In the genomic region with DNA sequence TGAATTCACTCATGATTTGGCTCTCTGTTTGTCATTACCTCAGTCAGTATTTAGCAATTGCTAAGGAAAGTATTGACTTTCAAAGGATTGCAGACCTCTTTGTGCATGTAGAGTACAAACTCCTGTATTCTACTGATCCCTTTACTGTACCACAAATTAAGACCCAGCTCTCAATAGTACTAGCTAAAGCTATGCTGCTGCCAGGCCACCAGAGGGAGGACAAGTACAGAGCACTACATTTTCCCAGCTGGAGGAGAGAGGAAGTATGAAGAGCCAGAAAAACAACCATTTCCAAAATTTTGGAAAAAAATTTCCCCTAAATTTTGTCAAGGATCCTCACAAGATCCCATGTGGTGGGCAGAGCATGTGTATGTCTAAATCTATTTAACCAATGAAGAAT, we compare ENCODE assay signal across 16 cellular contexts.
A peak's percentile ranks its signal among the peaks of the same experiment; 100 is the strongest.
DNase-seq lines count a peak whose midpoint lies in the region; ATAC-seq and TF ChIP-seq lines count a peak whose summit lies in the region.
"Had no signal": no experiment of that assay in that cellular context is flagged by ENCODE, and none has a peak within 500 bp of the region (broad histone marks: within the 10 kb centered on the region; RNA-seq: fewer than 3 reads in every experiment).

No MANE protein-coding gene starts in this region.

- DNase-seq in H9 (peak; percentile 34), NB4 (ENCODE audit: low read depth) (peak; percentile 1), chondrocyte (ENCODE audit: low spot score) (no peak), mesendoderm (peak; percentile 57), A172 (ENCODE audit: low spot score) (no peak), sciatic nerve (ENCODE audit: low spot score) (no peak), COLO668 (lab: John Stamatoyannopoulos, UW; ENCODE audit: unreplicated experiment) (no peak)
- DNase-seq: activated effector memory CD4-positive, alpha-beta T cell treated with anti-CD3 and anti-CD28 coated beads, Interleukin-2, amount 50 U/mL, for 16 hours; amniotic stem cell; DMS79 treated with DMSO at 0.1 percent for 48 hours; KG1; NCI-H446 had no signal

- H3K9ac ChIP-seq in H9 (ENCODE audit: extremely low read depth, insufficient read length, low read length) = no peak overlapping the region
- no peak overlapping the region for H3K9ac ChIP-seq in mesendoderm (ENCODE audit: low read length)
- H3K9ac ChIP-seq: parathyroid adenoma had no signal

- peaks cover 68 to 70% of the 10 kb centered on the region in 2 experiments for H3K9me3 Mint-ChIP-seq in H9
- peaks cover 39% of the 10 kb centered on the region for H3K9me3 Mint-ChIP-seq in chondrocyte (ENCODE audit: low read depth)

- H4K20me1 ChIP-seq in H9 (ENCODE audit: control insufficient read depth, insufficient read depth, insufficient read length) = no peaks in the 10 kb centered on the region

- H3K79me1 ChIP-seq in H9 (ENCODE audit: insufficient read depth, low read depth, low read length, poor library complexity, severe bottlenecking) = no peaks in the 10 kb centered on the region
- no peaks in the 10 kb centered on the region for H3K79me1 ChIP-seq in mesendoderm (ENCODE audit: low read length)

- H3K4me2 ChIP-seq in H9 (ENCODE audit: insufficient read depth, insufficient read length, low read length) = no peak overlapping the region
- H3K4me2 ChIP-seq in mesendoderm (ENCODE audit: low read length) = no peak overlapping the region

- H3K27me3 ChIP-seq in H9 (ENCODE audit: insufficient read depth, low read length) (no peaks in the 10 kb centered on the region), mesendoderm (ENCODE audit: insufficient read depth, low read length, poor library complexity) (no peaks in the 10 kb centered on the region)
- H3K27me3 ChIP-seq: gastroesophageal sphincter had no signal

- no peak overlapping the region for H4K91ac ChIP-seq in H9 (ENCODE audit: insufficient read length, low read depth, low read length)

- H3K4ac ChIP-seq in H9 (ENCODE audit: low read depth, low read length) (no peak overlapping the region), mesendoderm (ENCODE audit: low read depth, low read length) (no peak overlapping the region)

- H2BK15ac ChIP-seq in H9 (ENCODE audit: low read depth, low read length) (no peak overlapping the region), mesendoderm (replicated peaks; ENCODE audit: low read depth) (no peak overlapping the region)

- H3K4me3 ChIP-seq in NB4 (ENCODE audit: low read depth, low read length) (no peak overlapping the region), mesendoderm (ENCODE audit: low read length) (no peak overlapping the region)
- H3K4me3 ChIP-seq: gastroesophageal sphincter, lung had no signal

- H3K4me1 Mint-ChIP-seq in H9 (peaks cover 13 to 14% of the 10 kb centered on the region in 2 experiments), chondrocyte (ENCODE audit: low read depth) (no peaks in the 10 kb centered on the region)

- H3K4me3 Mint-ChIP-seq in H9 = no peak overlapping the region
- no peak overlapping the region for H3K4me3 Mint-ChIP-seq in chondrocyte (ENCODE audit: unreplicated experiment)
- H3K4me3 Mint-ChIP-seq: B cell had no signal

- peaks cover 2% of the 10 kb centered on the region; the same call in 1 of the 2 replicates for H3K27me3 Mint-ChIP-seq in H9 (ENCODE audit: low read depth)
- H3K27me3 Mint-ChIP-seq in chondrocyte (ENCODE audit: low read depth) = no peaks in the 10 kb centered on the region
- H3K27me3 Mint-ChIP-seq: B cell had no signal

- no peak overlapping the region for H4K5ac ChIP-seq in H9 (ENCODE audit: insufficient read length, low read depth, low read length)
- no peak overlapping the region for H4K5ac ChIP-seq in mesendoderm (ENCODE audit: low read length)

- TF ChIP-seq CTCF in H9 (conservative IDR thresholded peaks at IDR 0.05) (peak; percentile 67), NB4 (IDR thresholded peaks at IDR 0.05; ENCODE audit: low read depth, low read length) (peak; percentile 11), chondrocyte (IDR thresholded peaks at IDR 0.05) (peak; percentile 12)

- H3K9me3 ChIP-seq in H9 (ENCODE audit: control insufficient read depth, low read depth, low read length) = peaks cover 12% of the 10 kb centered on the region

- H3K56ac ChIP-seq in H9 (ENCODE audit: insufficient read length, low read depth, low read length) (no peak overlapping the region), mesendoderm (ENCODE audit: low read length) (no peak overlapping the region)

- no peak overlapping the region for H4K8ac ChIP-seq in H9 (replicated peaks; ENCODE audit: insufficient read length, low read depth, low read length)
- no peak overlapping the region for H4K8ac ChIP-seq in mesendoderm (ENCODE audit: low read depth, low read length)

- H3K18ac ChIP-seq in H9 (ENCODE audit: insufficient read length, low read depth, low read length) (no peak overlapping the region), mesendoderm (ENCODE audit: low read length) (no peak overlapping the region)

- H3K27ac Mint-ChIP-seq in H9 (no peak overlapping the region; a peak in 1 of 7 replicates), chondrocyte (ENCODE audit: unreplicated experiment) (no peak overlapping the region)
- H3K27ac Mint-ChIP-seq: B cell had no signal

- H3K14ac ChIP-seq in H9 (ENCODE audit: insufficient read depth, low read length) = no peak overlapping the region

- H3K23ac ChIP-seq in H9 (ENCODE audit: insufficient read length, low read depth, low read length) (no peak overlapping the region), mesendoderm (ENCODE audit: low read length) (no peak overlapping the region)

- no peak overlapping the region for H2BK120ac ChIP-seq in H9 (ENCODE audit: low read depth, low read length, poor library complexity, severe bottlenecking)
- H2BK120ac ChIP-seq in mesendoderm (ENCODE audit: low read depth, low read length) = no peak overlapping the region

- no peak for TF ChIP-seq POLR2A in NB4 (IDR thresholded peaks at IDR 0.05; ENCODE audit: extremely low read depth, insufficient read length)

- H2BK12ac ChIP-seq in H9 (ENCODE audit: insufficient read length, low read depth, low read length) = no peak overlapping the region

- no peak overlapping the region for H2BK5ac ChIP-seq in H9 (ENCODE audit: insufficient read length, low read length)
- no peak overlapping the region for H2BK5ac ChIP-seq in mesendoderm (ENCODE audit: low read length)

- no peak for ATAC-seq in sciatic nerve
- ATAC-seq: gastroesophageal sphincter had no signal

- H3K36me3 Mint-ChIP-seq in H9 (ENCODE audit: insufficient read depth in 1 of 3, low read depth in 3 of 3) = peaks cover 8 to 16% (median 11%) of the 10 kb centered on the region in 3 experiments
- H3K36me3 Mint-ChIP-seq in chondrocyte (ENCODE audit: low read depth) = no peaks in the 10 kb centered on the region

- no peaks in the 10 kb centered on the region for H3K23me2 ChIP-seq in H9 (ENCODE audit: insufficient read length, low read depth, low read length, poor library complexity, severe bottlenecking)

- H2BK20ac ChIP-seq in H9 (ENCODE audit: low read depth, low read length, poor library complexity, severe bottlenecking) = no peak overlapping the region

- H2AK5ac ChIP-seq in H9 (ENCODE audit: insufficient read length, low read length) = no peak overlapping the region
- no peak overlapping the region for H2AK5ac ChIP-seq in mesendoderm (ENCODE audit: low read length)

- no peaks in the 10 kb centered on the region for H3K36me3 ChIP-seq in mesendoderm (ENCODE audit: control insufficient read depth, insufficient read depth, low read length)
- H3K36me3 ChIP-seq: gastroesophageal sphincter had no signal

- H3T11ph ChIP-seq in H9 (ENCODE audit: low read length) = no peak overlapping the region

- H3K4me1 ChIP-seq in H9 (ENCODE audit: insufficient read depth, low read length) (no peaks in the 10 kb centered on the region), mesendoderm (ENCODE audit: control insufficient read depth, low read depth, low read length) (no peaks in the 10 kb centered on the region)
- H3K4me1 ChIP-seq: gastroesophageal sphincter, parathyroid adenoma had no signal

- intact Hi-C loops in sciatic nerve (cut with DNase I) = no loop called here

- H3K27ac ChIP-seq in H9 (ENCODE audit: insufficient read length, low read depth, low read length) (no peak overlapping the region), mesendoderm (ENCODE audit: low read depth, low read length) (no peak overlapping the region)
- H3K27ac ChIP-seq: gastroesophageal sphincter, parathyroid adenoma had no signal

- no peaks in the 10 kb centered on the region for H3K79me2 ChIP-seq in H9 (ENCODE audit: insufficient read depth, low read length)
- no peaks in the 10 kb centered on the region for H3K79me2 ChIP-seq in mesendoderm (ENCODE audit: control insufficient read depth, insufficient read depth, low read length)
- H3K79me2 ChIP-seq: parathyroid adenoma had no signal

- no peak overlapping the region for H2AFZ ChIP-seq in H9 (ENCODE audit: low read length)
- H2AFZ ChIP-seq: parathyroid adenoma had no signal

Comparison
In these comparisons a context has a peak if more than half of its experiments do, and no peak if none do; other contexts are left out.
1. DNase-seq: peak in H9 (single experiment), NB4 (single experiment) and mesendoderm (single experiment); none in chondrocyte (single experiment), A172 (single experiment), sciatic nerve (single experiment) and COLO668 (single experiment).
2. CTCF ChIP-seq: peak in every context shown above with its lines; median percentile 67 in H9; 12 in chondrocyte; 11 in NB4.